Comparison of ENCODE assay signal across 37 cellular contexts in genomic region chr12:5066251-5066650, GRCh38. TPM values are rescaled to one million over a fixed set of nuclear protein-coding genes. Genes with fewer than 3 reads are reported as not detected.
"Had no signal": no experiment of that assay in that cellular context is flagged by ENCODE, and none has a peak within 500 bp of the region (broad histone marks: within the 10 kb centered on the region; RNA-seq: fewer than 3 reads in every experiment).

No MANE protein-coding gene starts in this region.

- ATAC-seq: activated CD4-positive, alpha-beta T cell treated with anti-CD3 and anti-CD28 coated beads for 36 hours; activated CD4-positive, CD25-positive, alpha-beta regulatory T cell treated with anti-CD3 and anti-CD28 coated beads, Interleukin-2, amount 50 U/mL, for 24 hours; activated CD8-positive, alpha-beta memory T cell treated with anti-CD3 and anti-CD28 coated beads, Interleukin-2, amount 10 ng/mL, durations not matched to agents 7 days and 5 days; PC-3; WTC11 had no signal

- H3K27ac Mint-ChIP-seq: activated CD4-positive, alpha-beta memory T cell treated with anti-CD3 and anti-CD28 coated beads, Interleukin-2, amount 10 ng/mL, durations not matched to agents 7 days and 5 days; activated CD4-positive, alpha-beta T cell treated with anti-CD3 and anti-CD28 coated beads for 36 hours; activated CD8-positive, alpha-beta memory T cell treated with anti-CD3 and anti-CD28 coated beads, Interleukin-2, amount 10 ng/mL, durations not matched to agents 7 days and 5 days; activated naive CD8-positive, alpha-beta T cell treated with anti-CD3 and anti-CD28 coated beads for 36 hours; brain; T-helper 1 cell treated with Interleukin-12 subunit alpha and Interleukin-12 subunit beta and Interleukin-4 antibody, amounts not matched to agents 30 μg/mL and 1 μg/mL, for 36 hours; T-helper 2 cell treated with Interferon-gamma antibody and Interleukin-4, amounts not matched to agents 5 μg/mL and 100 μg/mL, for 36 hours; WTC11 had no signal

- H3K27ac ChIP-seq: Peyer's patch, SJSA1 had no signal

- H3K36me3 ChIP-seq: Peyer's patch, SJSA1 had no signal

- H3K9ac ChIP-seq: SK-N-SH had no signal

- H3K4me3 Mint-ChIP-seq: activated CD4-positive, alpha-beta memory T cell treated with anti-CD3 and anti-CD28 coated beads, Interleukin-2, amount 10 ng/mL, durations not matched to agents 7 days and 5 days; activated CD4-positive, alpha-beta T cell treated with anti-CD3 and anti-CD28 coated beads for 36 hours; activated CD8-positive, alpha-beta memory T cell treated with anti-CD3 and anti-CD28 coated beads, Interleukin-2, amount 10 ng/mL, durations not matched to agents 7 days and 5 days; activated naive CD8-positive, alpha-beta T cell treated with anti-CD3 and anti-CD28 coated beads for 36 hours; brain; T-helper 1 cell treated with Interleukin-12 subunit alpha and Interleukin-12 subunit beta and Interleukin-4 antibody, amounts not matched to agents 30 μg/mL and 1 μg/mL, for 36 hours; T-helper 2 cell treated with Interferon-gamma antibody and Interleukin-4, amounts not matched to agents 5 μg/mL and 100 μg/mL, for 36 hours; WTC11 had no signal

- H3K27me3 ChIP-seq: Peyer's patch had no signal

- H3K9me3 ChIP-seq: Peyer's patch, SJSA1, SK-N-SH had no signal

- H3K4me2 ChIP-seq: SK-N-SH had no signal

- H3K36me3 Mint-ChIP-seq: activated CD8-positive, alpha-beta memory T cell treated with anti-CD3 and anti-CD28 coated beads, Interleukin-2, amount 10 ng/mL, durations not matched to agents 7 days and 5 days; activated naive CD8-positive, alpha-beta T cell treated with anti-CD3 and anti-CD28 coated beads for 36 hours; brain; WTC11 had no signal

- H3K4me1 ChIP-seq: Peyer's patch, SJSA1 had no signal

- DNase-seq: activated CD4-positive, alpha-beta memory T cell treated with anti-CD3 and anti-CD28 coated beads, Interleukin-2, amount 10 ng/mL, durations not matched to agents 7 days and 5 days; activated CD4-positive, alpha-beta T cell treated with anti-CD3 and anti-CD28 coated beads for 36 hours; activated CD4-positive, alpha-beta T cell treated with anti-CD3 and anti-CD28 coated beads, Interleukin-2, amount 50 U/mL, for 1 hour; activated CD8-positive, alpha-beta memory T cell treated with anti-CD3 and anti-CD28 coated beads for 24 hours; activated CD8-positive, alpha-beta memory T cell treated with anti-CD3 and anti-CD28 coated beads, Interleukin-2, amount 10 ng/mL, durations not matched to agents 7 days and 5 days; activated CD8-positive, alpha-beta memory T cell treated with anti-CD3 and anti-CD28 coated beads, Interleukin-2, amount 50 U/mL, for 48 hours; activated effector memory CD4-positive, alpha-beta T cell treated with Interleukin-2 at 50 U/mL for 16 hours; activated naive CD4-positive, alpha-beta T cell treated with anti-CD3 and anti-CD28 coated beads, Interleukin-2, amount 50 U/mL, for 16 hours; activated naive CD8-positive, alpha-beta T cell treated with anti-CD3 and anti-CD28 coated beads for 36 hours; activated T-cell treated with anti-CD3 and anti-CD28 coated beads, Interleukin-2, amount 50 U/mL, for 48 hours; amniotic stem cell; caudate nucleus; cerebellar nuclear complex; NCI-H1092 treated with DMSO at 0.1 percent for 48 hours; NCI-H1417; NCI-H146; NCI-H187; NCI-H2029 treated with DMSO at 0.1 percent for 48 hours; NCI-H2107; NCI-H2171; NCI-H510A; NCI-H526; NCI-H748 treated with DMSO at 0.1 percent for 48 hours; NK-92 treated with Interleukin-12 subunit alpha and Interleukin-12 subunit beta, amount 100 ng/mL, for 24 hours; PC-3; Peyer's patch; RPMI8226; SHP77 treated with DMSO at 0.1 percent for 48 hours; SK-N-SH had no signal

- H3K4me1 Mint-ChIP-seq: activated CD4-positive, alpha-beta memory T cell treated with anti-CD3 and anti-CD28 coated beads, Interleukin-2, amount 10 ng/mL, durations not matched to agents 7 days and 5 days; activated CD4-positive, alpha-beta T cell treated with anti-CD3 and anti-CD28 coated beads for 36 hours; activated CD8-positive, alpha-beta memory T cell treated with anti-CD3 and anti-CD28 coated beads, Interleukin-2, amount 10 ng/mL, durations not matched to agents 7 days and 5 days; activated naive CD8-positive, alpha-beta T cell treated with anti-CD3 and anti-CD28 coated beads for 36 hours had no signal

- H3K4me3 ChIP-seq: Peyer's patch, SJSA1 had no signal

- H3K9me3 Mint-ChIP-seq: activated CD4-positive, alpha-beta memory T cell treated with anti-CD3 and anti-CD28 coated beads, Interleukin-2, amount 10 ng/mL, durations not matched to agents 7 days and 5 days; activated naive CD8-positive, alpha-beta T cell treated with anti-CD3 and anti-CD28 coated beads for 36 hours; brain; T-helper 1 cell treated with Interleukin-12 subunit alpha and Interleukin-12 subunit beta and Interleukin-4 antibody, amounts not matched to agents 30 μg/mL and 1 μg/mL, for 36 hours; T-helper 2 cell treated with Interferon-gamma antibody and Interleukin-4, amounts not matched to agents 5 μg/mL and 100 μg/mL, for 36 hours had no signal

- H3K27me3 Mint-ChIP-seq: brain had no signal

RNA-seq across cellular contexts. Expression of gene KCNA5, which starts 22.6 kb away (rescaled TPM):
- total RNA-seq: activated CD4-positive, alpha-beta memory T cell treated with anti-CD3 and anti-CD28 coated beads, Interleukin-2, amount 10 ng/mL, durations not matched to agents 7 days and 5 days; activated CD4-positive, alpha-beta T cell treated with anti-CD3 and anti-CD28 coated beads for 36 hours; activated CD8-positive, alpha-beta memory T cell treated with anti-CD3 and anti-CD28 coated beads, Interleukin-2, amount 10 ng/mL, durations not matched to agents 7 days and 5 days; activated naive CD8-positive, alpha-beta T cell treated with anti-CD3 and anti-CD28 coated beads for 36 hours; bronchial epithelial cell; M059J; PC-3; SJSA1 had no signal
- polyA plus RNA-seq: SK-N-SH had no signal
